7 cellular contexts compared by ENCODE assay signal in the genomic region with DNA sequence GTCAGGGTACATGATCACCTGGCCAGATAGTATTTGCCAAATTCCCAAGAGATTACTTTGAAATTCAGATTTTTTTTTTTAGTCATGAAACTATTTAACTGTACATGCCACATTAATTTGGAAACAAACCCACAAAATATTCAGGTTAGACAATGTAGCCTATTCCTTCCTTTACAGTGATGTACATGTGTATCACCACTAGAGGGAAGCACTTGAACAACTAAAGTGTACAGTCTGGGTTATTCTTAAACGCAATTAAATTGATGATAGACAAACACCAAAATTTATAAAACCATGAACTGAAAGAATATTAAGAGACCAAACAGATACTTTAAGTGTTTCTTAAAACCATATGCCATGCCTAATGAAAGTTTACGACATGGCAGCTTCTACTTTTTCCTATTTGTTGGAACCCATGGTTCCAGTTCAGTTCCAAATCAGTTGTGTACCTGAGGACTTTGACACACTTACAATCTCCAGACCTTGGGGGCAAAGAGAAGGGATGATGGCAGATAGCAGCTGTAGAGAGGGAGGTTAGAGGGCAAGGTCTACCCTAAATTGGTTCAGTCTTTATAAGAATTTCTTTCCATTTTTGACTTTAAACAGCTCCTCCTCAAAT. TPM values are rescaled to one million over a fixed set of nuclear protein-coding genes. Genes with fewer than 3 reads are reported as not detected.
DNase-seq lines count a peak whose midpoint lies in the region; ATAC-seq and TF ChIP-seq lines count a peak whose summit lies in the region.

No MANE protein-coding gene starts in this region.

- H3K27me3 ChIP-seq in GM06990 (replicated peaks; ENCODE audit: control insufficient read depth, insufficient read depth, low read length) = no peaks in the 10 kb centered on the region

- ATAC-seq in GM21423 (IDR thresholded peaks at IDR 0.05; ENCODE audit: unreplicated experiment) (peak; percentile 82), HG03521 (IDR thresholded peaks at IDR 0.05; ENCODE audit: unreplicated experiment) (peak; percentile 70)

- DNase-seq in GM06990 (ENCODE audit: extremely low read depth, insufficient read length) (no peak), OCI-M1 (lab: John Stamatoyannopoulos, UW) (peak; percentile 81), dermis blood vessel endothelial cell (peak; percentile 66), medulla oblongata (ENCODE audit: extremely low spot score) (peak; percentile 63)
- DNase-seq in activated CD4-positive, CD25-positive, alpha-beta regulatory T cell (lab: John Stamatoyannopoulos, UW) = no peak

- peak; percentile 54 for TF ChIP-seq CTCF in GM06990 (IDR thresholded peaks at IDR 0.05; ENCODE audit: insufficient read depth, low read length, poor library complexity, severe bottlenecking)

- H3K36me3 ChIP-seq in GM06990 (ENCODE audit: control insufficient read depth, insufficient read depth, low read length) = no peaks in the 10 kb centered on the region

- no peak overlapping the region for H3K4me3 ChIP-seq in GM06990 (replicated peaks; ENCODE audit: low read depth, low read length)

RNA-seq across cellular contexts. Expression of a gene that starts 52.8 kb away (rescaled TPM):
- 0.34 and 0.70 TPM in 2 replicates for total RNA-seq in dermis blood vessel endothelial cell

Comparison
In these comparisons a context has a peak if more than half of its experiments do, and no peak if none do; other contexts are left out.
1. DNase-seq: peak in OCI-M1 (single experiment), dermis blood vessel endothelial cell (single experiment) and medulla oblongata (single experiment); none in GM06990 (single experiment) and activated CD4-positive, CD25-positive, alpha-beta regulatory T cell (0 of 4).